Comparison of ENCODE assay signal across 8 cellular contexts in the genomic region with DNA sequence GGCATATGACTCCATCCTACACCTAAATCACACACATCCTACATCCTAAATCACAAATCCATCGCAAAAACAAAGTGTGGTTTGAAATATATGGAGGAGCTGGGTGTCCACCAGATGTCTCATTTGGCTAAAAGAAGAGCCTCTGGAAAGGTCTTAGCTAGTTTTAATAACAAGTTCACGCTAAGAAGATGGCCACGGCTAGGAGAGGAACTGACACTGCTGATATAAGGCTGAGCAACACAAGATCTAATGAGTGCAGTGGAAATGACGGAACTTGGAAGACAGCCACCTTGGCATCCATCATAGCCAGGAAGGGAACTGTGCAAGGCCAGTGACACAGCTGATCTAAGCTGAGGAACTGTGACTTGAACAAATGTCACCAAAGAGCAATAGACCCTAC. TPM values are rescaled to one million over a fixed set of nuclear protein-coding genes. Genes with fewer than 3 reads are reported as not detected.
DNase-seq lines count a peak whose midpoint lies in the region; ATAC-seq and TF ChIP-seq lines count a peak whose summit lies in the region.

No MANE protein-coding gene starts in this region.

- no peak overlapping the region for H3K9ac ChIP-seq in HCT116 (ENCODE audit: low read length)
- H3K9ac ChIP-seq in stomach smooth muscle (ENCODE audit: low read length in 2 of 2), result no peak overlapping the region

- H4K20me1 ChIP-seq in HCT116 (ENCODE audit: insufficient read depth) (no peaks in the 10 kb centered on the region), OCI-LY7 (ENCODE audit: insufficient read depth, low read length) (no peaks in the 10 kb centered on the region)

- H3K36me3 ChIP-seq in HCT116 (ENCODE audit: control insufficient read depth in 1 of 2, insufficient read depth in 2 of 2, low read length in 2 of 2) (no peaks in the 10 kb centered on the region), stomach smooth muscle (ENCODE audit: control insufficient read depth in 2 of 2, insufficient read depth in 2 of 2, low read length in 2 of 2) (no peaks in the 10 kb centered on the region), OCI-LY7 (ENCODE audit: insufficient read depth, low read length) (no peaks in the 10 kb centered on the region)

- DNase-seq in HCT116 (ENCODE audit: low read depth, low spot score), result no peak
- DNase-seq in amygdala (lab: John Stamatoyannopoulos, UW), result peak in 35 of 56 donors; percentile 10 to 81 (median 37)
- DNase-seq in hepatic stellate cell (ENCODE audit: low spot score), result peak; percentile 9
- no peak for DNase-seq in OCI-LY7 (ENCODE audit: low spot score)
- DNase-seq in stimulated activated CD4-positive, alpha-beta T cell treated with anti-CD3 and anti-CD28 coated beads, Interleukin-4, amount 100 ng/mL, for 1 hour, result no peak
- DNase-seq in NCI-H1048 (lab: John Stamatoyannopoulos, UW), result no peak

- CTCF ChIA-PET in HCT116 (lab: Charles Lee) (interaction anchor here (0.8 to 1.3 kb wide), 3 partner anchors 118 to 161 kb away, joined by 3 to 6 read pairs (median 3); no protein-coding TSS in a partner anchor), OCI-LY7 (lab: Charles Lee; ENCODE audit: unreplicated experiment) (no interaction called here)

- TF ChIP-seq RAD21 in HCT116 (IDR thresholded peaks at IDR 0.05; ENCODE audit: low read depth), result peak; percentile 35

- H3K9me3 ChIP-seq in HCT116 (ENCODE audit: control insufficient read depth in 1 of 2, insufficient read depth in 1 of 2, low read depth in 1 of 2, low read length in 2 of 2), result no peaks in the 10 kb centered on the region
- H3K9me3 ChIP-seq in stomach smooth muscle (ENCODE audit: control insufficient read depth in 2 of 2, low read length in 2 of 2), result no peaks in the 10 kb centered on the region
- H3K9me3 ChIP-seq in OCI-LY7 (ENCODE audit: low read length), result no peaks in the 10 kb centered on the region

- no peak for TF ChIP-seq POLR2A in HCT116 (IDR thresholded peaks at IDR 0.05; ENCODE audit: borderline replicate concordance, extremely low read depth, insufficient read depth, insufficient read length)

- intact Hi-C loops in HCT116 (cut with micrococcal nuclease) (no loop called here), OCI-LY7 (cut with micrococcal nuclease; ENCODE audit: unreplicated experiment) (no loop called here)

- H3K4me3 ChIP-seq in HCT116 (replicated peaks in 1 of 2; ENCODE audit: low read depth in 1 of 2, low read length in 2 of 2), result no peak overlapping the region
- no peak overlapping the region for H3K4me3 ChIP-seq in stomach smooth muscle (ENCODE audit: low read length in 2 of 2)
- H3K4me3 ChIP-seq in OCI-LY7 (ENCODE audit: low read depth, low read length, poor library complexity, severe bottlenecking), result no peak overlapping the region

- H3K27me3 ChIP-seq in HCT116 (ENCODE audit: insufficient read depth, low read length), result no peaks in the 10 kb centered on the region
- H3K27me3 ChIP-seq in stomach smooth muscle (ENCODE audit: control insufficient read depth in 1 of 2, insufficient read depth in 2 of 2, low read length in 2 of 2), result no peaks in the 10 kb centered on the region

- no peak for ATAC-seq in HCT116
- no peak for ATAC-seq in HG03095 (IDR thresholded peaks at IDR 0.05; ENCODE audit: unreplicated experiment)

- BruUV-seq in HCT116 (replicated peaks; lab: Mats Ljungman, UMichigan) (no TSS peak), OCI-LY7 (replicated peaks; lab: Mats Ljungman, UMichigan) (no TSS peak)

- H2AFZ ChIP-seq in HCT116 (ENCODE audit: low read depth, low read length, poor library complexity, severe bottlenecking) (no peak overlapping the region), OCI-LY7 (ENCODE audit: low read length) (no peak overlapping the region)

- H3K27ac ChIP-seq in HCT116 (ENCODE audit: low read depth, low read length), result no peak overlapping the region
- peak overlapping the region; percentile 24 for H3K27ac ChIP-seq in stomach smooth muscle (ENCODE audit: low read length)
- no peak overlapping the region for H3K27ac ChIP-seq in OCI-LY7 (ENCODE audit: low read depth, low read length, poor library complexity, severe bottlenecking)

- H3K4me2 ChIP-seq in HCT116 (ENCODE audit: low read length) (no peak overlapping the region), OCI-LY7 (ENCODE audit: low read length) (no peak overlapping the region)

- H3K9me2 ChIP-seq in HCT116 (ENCODE audit: insufficient read depth) (no peaks in the 10 kb centered on the region), OCI-LY7 (ENCODE audit: insufficient read depth, low read length) (no peaks in the 10 kb centered on the region)

- POLR2A ChIA-PET in HCT116 (lab: Charles Lee) (no interaction called here), OCI-LY7 (lab: Charles Lee) (interaction anchor here (0.6 kb wide), 1 partner anchor 16 kb away, joined by 3 read pairs; no protein-coding TSS in a partner anchor)

- TF ChIP-seq CTCF in HCT116 (IDR thresholded peaks at IDR 0.05 in 2 of 3, conservative IDR thresholded peaks at IDR 0.05 in 1 of 3; ENCODE audit: borderline replicate concordance in 1 of 3, insufficient read depth in 1 of 3, low read depth in 2 of 3, low read length in 2 of 3), result peak in 1 of 3 experiments; percentile 21; a peak in 1 of 6 replicates
- no peak for TF ChIP-seq CTCF in OCI-LY7 (conservative IDR thresholded peaks at IDR 0.05; ENCODE audit: low read length)

- no peaks in the 10 kb centered on the region for H3K79me2 ChIP-seq in HCT116 (ENCODE audit: insufficient read depth, low read length)
- no peaks in the 10 kb centered on the region for H3K79me2 ChIP-seq in OCI-LY7 (ENCODE audit: insufficient read depth, low read depth, low read length)

- H3K4me1 ChIP-seq in HCT116 (ENCODE audit: control insufficient read depth in 1 of 2, insufficient read depth in 2 of 2, low read length in 2 of 2) (no peaks in the 10 kb centered on the region), stomach smooth muscle (ENCODE audit: control insufficient read depth, insufficient read depth, low read length) (peaks cover 16% of the 10 kb centered on the region), OCI-LY7 (ENCODE audit: insufficient read depth, low read length, poor library complexity, severe bottlenecking) (no peaks in the 10 kb centered on the region)

- RAD21 ChIA-PET in HCT116 (lab: Charles Lee; ENCODE audit: low non-redundant PET in 1 of 2, low total read pairs in 2 of 2, uncharacterized antibody in 2 of 2, unreplicated experiment in 2 of 2), result no interaction called here

TF ChIP-seq in HCT116, 20 proteins besides CTCF, POLR2A, EP300 and RAD21 (continues in another document):
- TF ChIP-seq YY1 (IDR thresholded peaks at IDR 0.05; ENCODE audit: extremely low read depth, insufficient replicate concordance, low read depth, low read length) (no peak), EZH2 (IDR thresholded peaks at IDR 0.05) (no peak), SP1 (IDR thresholded peaks at IDR 0.05; ENCODE audit: low read depth) (no peak), TCF7L2 (IDR thresholded peaks at IDR 0.05; ENCODE audit: borderline replicate concordance, extremely low read depth, insufficient read depth, insufficient read length) (no peak), ZNF274 (IDR thresholded peaks at IDR 0.05; ENCODE audit: low read depth, low read length) (no peak), EZH2phosphoT487 (IDR thresholded peaks at IDR 0.05; ENCODE audit: borderline replicate concordance) (no peak), REST (IDR thresholded peaks at IDR 0.05; ENCODE audit: low read depth) (no peak), FOSL1 (IDR thresholded peaks at IDR 0.05; ENCODE audit: low read depth) (no peak), SRF (IDR thresholded peaks at IDR 0.05; ENCODE audit: low read depth) (no peak), EGR1 (IDR thresholded peaks at IDR 0.05; ENCODE audit: low read depth) (no peak), CBX3 (IDR thresholded peaks at IDR 0.05; ENCODE audit: low read depth) (no peak), SIN3A (IDR thresholded peaks at IDR 0.05; ENCODE audit: low read depth) (no peak)
- TF ChIP-seq, protein P1, sequence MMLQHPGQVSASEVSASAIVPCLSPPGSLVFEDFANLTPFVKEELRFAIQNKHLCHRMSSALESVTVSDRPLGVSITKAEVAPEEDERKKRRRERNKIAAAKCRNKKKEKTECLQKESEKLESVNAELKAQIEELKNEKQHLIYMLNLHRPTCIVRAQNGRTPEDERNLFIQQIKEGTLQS (IDR thresholded peaks at IDR 0.05), result no peak

RNA-seq across cellular contexts. Expression of gene AGAP1, which starts 60.0 kb away (rescaled TPM):
- total RNA-seq in HCT116 (2021; ENCODE audit: unreplicated experiment) (43.8 TPM), OCI-LY7 (2022) (not detected in 2 replicates)
- polyA plus RNA-seq in HCT116 (2012), result 24.8 and 28.5 TPM in 2 replicates
- total RNA-seq in OCI-LY7 (2014; rRNA removed; shearing (Covaris generic)), result not detected in 2 replicates

Comparison
In these comparisons a context has a peak if more than half of its experiments do, and no peak if none do; other contexts are left out.
1. DNase-seq: peak in amygdala (35 of 56) and hepatic stellate cell (single experiment); none in HCT116 (single experiment), OCI-LY7 (single experiment), stimulated activated CD4-positive, alpha-beta T cell treated with anti-CD3 and anti-CD28 coated beads, Interleukin-4, amount 100 ng/mL, for 1 hour (single experiment) and NCI-H1048 (single experiment).
2. RNA of gene AGAP1, which starts 60.0 kb away (total RNA-seq): 43.8 TPM in HCT116 (single experiment); not detected in OCI-LY7; every median in the first group is over 10 times any median in the second.